Comparison of ENCODE assay signal across 14 cellular contexts in the genomic region with DNA sequence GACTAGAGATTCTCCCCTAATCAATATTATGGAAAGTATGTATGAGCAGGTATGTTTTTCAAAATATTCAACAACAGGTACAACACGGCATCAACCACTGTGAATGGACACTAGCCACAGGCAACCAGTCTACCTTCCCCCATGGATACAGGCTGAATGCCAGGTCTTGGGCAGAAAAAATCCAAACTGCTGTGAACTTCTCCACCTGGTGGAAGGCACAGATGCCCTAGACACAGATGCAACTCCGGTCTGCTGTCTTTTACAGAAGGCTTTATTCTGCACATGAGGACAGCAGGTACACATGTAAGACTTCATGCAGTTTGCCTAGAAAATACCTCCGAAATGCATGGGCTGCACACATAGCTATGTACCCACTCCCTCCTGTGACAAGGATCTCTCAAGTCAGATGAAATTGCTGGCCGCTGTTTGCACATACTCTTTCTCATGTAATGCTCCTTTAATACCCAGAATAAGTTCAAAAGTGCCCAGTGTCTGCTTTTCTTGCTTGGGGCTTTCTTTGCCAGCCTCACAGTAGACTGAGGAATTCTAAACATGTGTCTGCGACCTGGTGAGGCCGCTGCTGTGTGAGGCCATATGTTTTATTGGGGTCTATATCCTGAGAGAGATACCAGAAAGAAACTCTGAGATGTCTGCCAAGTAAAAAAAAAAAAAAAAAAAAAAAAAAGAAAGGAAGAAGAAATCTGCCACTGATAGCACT.
DNase-seq lines count a peak whose midpoint lies in the region; ATAC-seq, FAIRE-seq and TF ChIP-seq lines count a peak whose summit lies in the region.
"Had no signal": no experiment of that assay in that cellular context is flagged by ENCODE, and none has a peak within 500 bp of the region (broad histone marks: within the 10 kb centered on the region; RNA-seq: fewer than 3 reads in every experiment).

No MANE protein-coding gene starts in this region.

- TF ChIP-seq POLR2A in breast epithelium (IDR thresholded peaks at IDR 0.05), result no peak
- no peak for TF ChIP-seq POLR2A in HepG2 (IDR thresholded peaks at IDR 0.05; ENCODE audit: insufficient read depth in 1 of 2, low read depth in 2 of 2, low read length in 2 of 2)

- H3K27me3 ChIP-seq in breast epithelium (no peaks in the 10 kb centered on the region), HepG2 (ENCODE audit: control insufficient read depth in 1 of 2, insufficient read depth in 2 of 2, low read length in 2 of 2) (no peaks in the 10 kb centered on the region)
- H3K27me3 ChIP-seq: thyroid gland had no signal

- intact Hi-C loops in MCF 10A (cut with micrococcal nuclease), result loop anchor here (1.0 to 10.0 kb wide), 3 partner anchors 276 to 397 kb away; a partner anchor contains a TSS
- intact Hi-C loops in breast epithelium (cut with DNase I; ENCODE audit: low total_unique reads), result no loop called here
- intact Hi-C loops in HepG2 (cut with micrococcal nuclease; ENCODE audit: unreplicated experiment), result no loop called here

- no peak overlapping the region for H3K4me2 ChIP-seq in HepG2 (ENCODE audit: low read depth, low read length)

- H3K4me1 Mint-ChIP-seq in MCF 10A (ENCODE audit: insufficient read depth, unreplicated experiment) (peaks cover 37% of the 10 kb centered on the region), endothelial cell (ENCODE audit: unreplicated experiment) (peaks cover 34% of the 10 kb centered on the region)

- CTCF ChIA-PET in MCF 10A (lab: Yijun Ruan, JAX), result interaction anchor here (0.7 to 1.4 kb wide), 4 partner anchors 8 to 395 kb away, joined by 3 to 5 read pairs (median 4); no protein-coding TSS in a partner anchor
- CTCF ChIA-PET in HepG2 (lab: Yijun Ruan, JAX; ENCODE audit: low intra/inter-chr PET ratio, low total read pairs), result no interaction called here

- in situ Hi-C loops in T47D (cut with HindIII; ENCODE audit: low pct_unique_long_range_greater_than_20kb, low sequenced_read_pairs), result no loop called here
- in situ Hi-C loops in HepG2 (cut with HindIII; ENCODE audit: extremely low pct_ligation_motif_present, low pct_unique_long_range_greater_than_20kb), result no loop called here

- WGBS in HepG2 (ENCODE audit: low lambda C conversion rate), result 87% methylated on average over 6 of the region's 6 CpGs

- TF ChIP-seq EP300 in HepG2 (IDR thresholded peaks at IDR 0.05; ENCODE audit: low read depth in 2 of 2, low read length in 2 of 2) (no peak), HepG2 (CRISPR knock-in tag; IDR thresholded peaks at IDR 0.05; ENCODE audit: borderline replicate concordance) (no peak)

- H4K20me1 ChIP-seq in HepG2 (ENCODE audit: insufficient read depth, low read length), result no peaks in the 10 kb centered on the region

- DNase-seq in MCF 10A (ENCODE audit: unreplicated experiment), result peak; percentile 58
- DNase-seq in breast epithelium (ENCODE audit: low spot score in 2 of 2), result no peak
- DNase-seq in T47D (ENCODE audit: low read depth in 1 of 2, low spot score in 1 of 2), result peak; percentile 11 to 65
- DNase-seq in HepG2 (ENCODE audit: low spot score), result no peak
- DNase-seq in endothelial cell (ENCODE audit: low spot score), result no peak
- no peak for DNase-seq in NCI-H1930 (lab: John Stamatoyannopoulos, UW)
- no peak for DNase-seq in UCSD-AML1 (lab: John Stamatoyannopoulos, UW; ENCODE audit: unreplicated experiment)
- DNase-seq in activated T-cell treated with anti-CD3 and anti-CD28 coated beads for 4 hours, result no peak
- DNase-seq: dermis blood vessel endothelial cell; NCI-H1092 treated with DMSO at 0.1 percent for 48 hours; NCI-H748 treated with DMSO at 0.1 percent for 48 hours; SHP77; stimulated activated CD4-positive, alpha-beta T cell treated with anti-CD3 and anti-CD28 coated beads, Interleukin-12 subunit alpha, Interleukin-12 subunit beta, amount 100 ng/mL, for 4 hours had no signal

- H3K36me3 Mint-ChIP-seq in MCF 10A (ENCODE audit: insufficient read depth, unreplicated experiment), result no peaks in the 10 kb centered on the region
- H3K36me3 Mint-ChIP-seq in endothelial cell (ENCODE audit: low read depth, unreplicated experiment), result no peaks in the 10 kb centered on the region

- H3K9me3 ChIP-seq in breast epithelium (no peaks in the 10 kb centered on the region), HepG2 (ENCODE audit: low read length) (no peaks in the 10 kb centered on the region)
- H3K9me3 ChIP-seq: thyroid gland had no signal

- no peak overlapping the region for H3K9ac ChIP-seq in HepG2 (ENCODE audit: insufficient read depth, low read depth, low read length)

- no peak overlapping the region for H3K4me3 ChIP-seq in breast epithelium
- no peak overlapping the region for H3K4me3 ChIP-seq in HepG2 (replicated peaks in 1 of 3; ENCODE audit: insufficient read depth in 1 of 3, low read depth in 2 of 3, low read length in 3 of 3)
- H3K4me3 ChIP-seq: thyroid gland had no signal

- no peak for FAIRE-seq in HepG2 (lab: Jason Lieb, UNC)

- no peak overlapping the region for H2AFZ ChIP-seq in HepG2 (ENCODE audit: low read length)

- H3K79me2 ChIP-seq in HepG2 (ENCODE audit: insufficient read depth, low read length), result no peaks in the 10 kb centered on the region

- no peak overlapping the region for H3K27ac Mint-ChIP-seq in MCF 10A (ENCODE audit: low read depth, unreplicated experiment)
- no peak overlapping the region for H3K27ac Mint-ChIP-seq in endothelial cell (ENCODE audit: unreplicated experiment)

- H3K4me3 Mint-ChIP-seq in MCF 10A (ENCODE audit: unreplicated experiment), result no peak overlapping the region
- no peak overlapping the region for H3K4me3 Mint-ChIP-seq in endothelial cell (ENCODE audit: unreplicated experiment)

- H3K4me1 ChIP-seq in breast epithelium (no peaks in the 10 kb centered on the region), HepG2 (ENCODE audit: insufficient read depth, low read length) (peaks cover 73% of the 10 kb centered on the region)
- H3K4me1 ChIP-seq: thyroid gland had no signal

- H3K36me3 ChIP-seq in breast epithelium, result no peaks in the 10 kb centered on the region
- H3K36me3 ChIP-seq in HepG2 (replicated peaks in 1 of 2; ENCODE audit: control insufficient read depth in 1 of 2, insufficient read depth in 2 of 2, low read length in 2 of 2), result no peaks in the 10 kb centered on the region
- H3K36me3 ChIP-seq: thyroid gland had no signal

- H3K27ac ChIP-seq in breast epithelium (no peak overlapping the region), HepG2 (ENCODE audit: extremely low read length, insufficient read depth, low read length) (no peak overlapping the region)
- H3K27ac ChIP-seq: thyroid gland had no signal

- peak; percentile 9 for TF ChIP-seq CTCF in MCF 10A (IDR thresholded peaks at IDR 0.05; ENCODE audit: unreplicated experiment)
- TF ChIP-seq CTCF in breast epithelium (IDR thresholded peaks at IDR 0.05), result no peak
- no peak for TF ChIP-seq CTCF in HepG2 (CRISPR knock-in tag; IDR thresholded peaks at IDR 0.05)
- TF ChIP-seq CTCF in endothelial cell (IDR thresholded peaks at IDR 0.05; ENCODE audit: unreplicated experiment), result no peak

- no peak for ATAC-seq in HepG2

- POLR2A ChIA-PET in MCF 10A (lab: Yijun Ruan, JAX) (no interaction called here), HepG2 (lab: Yijun Ruan, JAX) (no interaction called here)

- no peak for TF ChIP-seq RAD21 in HepG2 (CRISPR knock-in tag; IDR thresholded peaks at IDR 0.05)

- H3K27me3 Mint-ChIP-seq in MCF 10A (ENCODE audit: insufficient read depth, unreplicated experiment) (no peaks in the 10 kb centered on the region), endothelial cell (ENCODE audit: unreplicated experiment) (peaks cover 2% of the 10 kb centered on the region)

- no TSS peak for BruUV-seq in MCF 10A (replicated peaks; lab: Mats Ljungman, UMichigan)
- BruUV-seq in HepG2 (replicated peaks; lab: Mats Ljungman, UMichigan), result no TSS peak

- no peaks in the 10 kb centered on the region for H3K9me3 Mint-ChIP-seq in MCF 10A (ENCODE audit: unreplicated experiment)
- H3K9me3 Mint-ChIP-seq in endothelial cell (ENCODE audit: unreplicated experiment), result no peaks in the 10 kb centered on the region

TF ChIP-seq in HepG2, 621 proteins besides CTCF, POLR2A, EP300 and RAD21:
- TF ChIP-seq ZNF367 (CRISPR knock-in tag; IDR thresholded peaks at IDR 0.05; ENCODE audit: borderline replicate concordance) (no peak), NR1H2 (CRISPR knock-in tag; IDR thresholded peaks at IDR 0.05; ENCODE audit: borderline replicate concordance, low read depth) (no peak), STAG1 (CRISPR knock-in tag; IDR thresholded peaks at IDR 0.05) (peak; percentile 53), U2AF1 (optimal IDR thresholded peaks at IDR 0.05; ENCODE audit: low read depth, low read length) (no peak), JUNB (CRISPR knock-in tag; IDR thresholded peaks at IDR 0.05; ENCODE audit: borderline replicate concordance) (no peak)
- TF ChIP-seq, protein P1, sequence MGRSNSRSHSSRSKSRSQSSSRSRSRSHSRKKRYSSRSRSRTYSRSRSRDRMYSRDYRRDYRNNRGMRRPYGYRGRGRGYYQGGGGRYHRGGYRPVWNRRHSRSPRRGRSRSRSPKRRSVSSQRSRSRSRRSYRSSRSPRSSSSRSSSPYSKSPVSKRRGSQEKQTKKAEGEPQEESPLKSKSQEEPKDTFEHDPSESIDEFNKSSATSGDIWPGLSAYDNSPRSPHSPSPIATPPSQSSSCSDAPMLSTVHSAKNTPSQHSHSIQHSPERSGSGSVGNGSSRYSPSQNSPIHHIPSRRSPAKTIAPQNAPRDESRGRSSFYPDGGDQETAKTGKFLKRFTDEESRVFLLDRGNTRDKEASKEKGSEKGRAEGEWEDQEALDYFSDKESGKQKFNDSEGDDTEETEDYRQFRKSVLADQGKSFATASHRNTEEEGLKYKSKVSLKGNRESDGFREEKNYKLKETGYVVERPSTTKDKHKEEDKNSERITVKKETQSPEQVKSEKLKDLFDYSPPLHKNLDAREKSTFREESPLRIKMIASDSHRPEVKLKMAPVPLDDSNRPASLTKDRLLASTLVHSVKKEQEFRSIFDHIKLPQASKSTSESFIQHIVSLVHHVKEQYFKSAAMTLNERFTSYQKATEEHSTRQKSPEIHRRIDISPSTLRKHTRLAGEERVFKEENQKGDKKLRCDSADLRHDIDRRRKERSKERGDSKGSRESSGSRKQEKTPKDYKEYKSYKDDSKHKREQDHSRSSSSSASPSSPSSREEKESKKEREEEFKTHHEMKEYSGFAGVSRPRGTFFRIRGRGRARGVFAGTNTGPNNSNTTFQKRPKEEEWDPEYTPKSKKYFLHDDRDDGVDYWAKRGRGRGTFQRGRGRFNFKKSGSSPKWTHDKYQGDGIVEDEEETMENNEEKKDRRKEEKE (IDR thresholded peaks at IDR 0.05), result no peak

Comparison
In these comparisons a context has a peak if more than half of its experiments do, and no peak if none do; other contexts are left out.
1. DNase-seq: peak in MCF 10A (single experiment) and T47D (2 of 2); none in breast epithelium (0 of 2), HepG2 (single experiment), endothelial cell (single experiment), NCI-H1930 (0 of 2), UCSD-AML1 (single experiment) and activated T-cell treated with anti-CD3 and anti-CD28 coated beads for 4 hours (single experiment).